1 cellular context compared by ENCODE assay signal in genomic region chr20:51371720-51372119, GRCh38.
TF ChIP-seq lines count a peak whose summit lies in the region.

No MANE protein-coding gene starts in this region.

TF ChIP-seq in GM23338, 12 proteins besides CTCF, POLR2A, EP300 and RAD21 (continued from another document):
- TF ChIP-seq ZNF462 (CRISPR knock-in tag; IDR thresholded peaks at IDR 0.05): no peak
- no peak for TF ChIP-seq ZNF114 (CRISPR knock-in tag; IDR thresholded peaks at IDR 0.05)
